In genomic region chr12:9710584-9711375, GRCh38 we compare ENCODE assay signal across 28 cellular contexts. TPM values are rescaled to one million over a fixed set of nuclear protein-coding genes. Genes with fewer than 3 reads are reported as not detected.
A peak's percentile ranks its signal among the peaks of the same experiment; 100 is the strongest.
DNase-seq lines count a peak whose midpoint lies in the region; ATAC-seq, FAIRE-seq and TF ChIP-seq lines count a peak whose summit lies in the region.
"Had no signal": no experiment of that assay in that cellular context is flagged by ENCODE, and none has a peak within 500 bp of the region (broad histone marks: within the 10 kb centered on the region; RNA-seq: fewer than 3 reads in every experiment).

No MANE protein-coding gene starts in this region.

- CTCF ChIA-PET in CD4-positive, alpha-beta T cell (lab: Charles Lee): interaction anchor here (1.1 to 1.6 kb wide), 4 partner anchors 11 to 78 kb away, joined by 3 to 6 read pairs (median 4); partner anchors contain the start of gene CLEC2D

- TF ChIP-seq CTCF in CD4-positive, alpha-beta T cell (IDR thresholded peaks at IDR 0.05): no peak
- TF ChIP-seq CTCF in body of pancreas (IDR thresholded peaks at IDR 0.05): no peak

- intact Hi-C loops in CD4-positive, alpha-beta T cell (cut with DNase I, micrococcal nuclease): no loop called here
- intact Hi-C loops in body of pancreas (cut with DNase I): no loop called here

- H3K27ac Mint-ChIP-seq in CD4-positive, alpha-beta T cell: peak overlapping the region; percentile 89
- peak overlapping the region; percentile 29 for H3K27ac Mint-ChIP-seq in central memory CD8-positive, alpha-beta T cell (ENCODE audit: low read depth)
- peak overlapping the region; percentile 0 to 94 (median 77) for H3K27ac Mint-ChIP-seq in naive thymus-derived CD8-positive, alpha-beta T cell
- H3K27ac Mint-ChIP-seq: activated CD4-positive, alpha-beta memory T cell treated with anti-CD3 and anti-CD28 coated beads, Interleukin-2, amount 10 ng/mL, durations not matched to agents 7 days and 5 days had no signal

- no peak overlapping the region for H3K27ac ChIP-seq in CD4-positive, alpha-beta T cell (ENCODE audit: low read depth, low read length)
- no peak overlapping the region for H3K27ac ChIP-seq in body of pancreas
- H3K27ac ChIP-seq: C4-2B, foreskin keratinocyte, hepatocyte had no signal

- no peak for ATAC-seq in CD4-positive, alpha-beta T cell (ENCODE audit: poor library complexity)
- ATAC-seq in central memory CD8-positive, alpha-beta T cell (replicated peaks; ENCODE audit: extremely low read depth, poor library complexity, severe bottlenecking): no peak
- no peak for ATAC-seq in naive thymus-derived CD8-positive, alpha-beta T cell
- ATAC-seq in body of pancreas: no peak
- ATAC-seq: foreskin keratinocyte, SK-N-SH treated with all-trans-retinoic acid at 6 μM for 48 hours had no signal

- H3K9me3 Mint-ChIP-seq in CD4-positive, alpha-beta T cell: peaks cover 6% of the 10 kb centered on the region
- peaks cover 4% of the 10 kb centered on the region for H3K9me3 Mint-ChIP-seq in central memory CD8-positive, alpha-beta T cell
- H3K9me3 Mint-ChIP-seq in naive thymus-derived CD8-positive, alpha-beta T cell: peaks cover 2 to 7% (median 6%) of the 10 kb centered on the region in 9 donors

- peaks cover 5% of the 10 kb centered on the region for H3K4me1 ChIP-seq in body of pancreas

- peaks cover 65% of the 10 kb centered on the region for H3K4me1 Mint-ChIP-seq in CD4-positive, alpha-beta T cell (ENCODE audit: low read depth)
- H3K4me1 Mint-ChIP-seq in central memory CD8-positive, alpha-beta T cell: peaks cover 52% of the 10 kb centered on the region
- H3K4me1 Mint-ChIP-seq in naive thymus-derived CD8-positive, alpha-beta T cell: peaks cover 21 to 89% (median 59%) of the 10 kb centered on the region in 4 donors

- H3K9me3 ChIP-seq in CD4-positive, alpha-beta T cell (ENCODE audit: control insufficient read depth, low read length): no peaks in the 10 kb centered on the region
- H3K9me3 ChIP-seq in body of pancreas: no peaks in the 10 kb centered on the region

- no peak for DNase-seq in CD4-positive, alpha-beta T cell
- no peak for DNase-seq in GM19239 (ENCODE audit: insufficient read length, low spot score)
- no peak for DNase-seq in central memory CD8-positive, alpha-beta T cell (ENCODE audit: low spot score in 2 of 2)
- no peak for DNase-seq in naive thymus-derived CD8-positive, alpha-beta T cell
- DNase-seq in body of pancreas: no peak
- no peak for DNase-seq in HUDEP-2 (lab: John Stamatoyannopoulos, UW; ENCODE audit: unreplicated experiment in 76 of 76)
- DNase-seq in medulla oblongata (ENCODE audit: extremely low spot score): no peak
- DNase-seq: activated CD4-positive, alpha-beta memory T cell treated with anti-CD3 and anti-CD28 coated beads, Interleukin-2, amount 10 ng/mL, durations not matched to agents 7 days and 5 days; activated CD4-positive, CD25-positive, alpha-beta regulatory T cell; activated naive CD4-positive, alpha-beta T cell; activated T-cell treated with anti-CD3 and anti-CD28 coated beads, Interleukin-2, amount 50 U/mL, for 1 hour; aorta; cerebellar nuclear complex; DMS153; effector CD4-positive, alpha-beta T cell; NCI-H187; NCI-H774; stimulated activated CD4-positive, alpha-beta T cell treated with anti-CD3 and anti-CD28 coated beads, Interleukin-12 subunit alpha, Interleukin-12 subunit beta, amount 100 ng/mL, for 4 hours; stimulated activated CD4-positive, alpha-beta T cell treated with anti-CD3 and anti-CD28 coated beads, Interleukin-4, amount 100 ng/mL, for 4 hours; T1000 had no signal

- no peak overlapping the region for H3K4me3 Mint-ChIP-seq in CD4-positive, alpha-beta T cell
- H3K4me3 Mint-ChIP-seq in central memory CD8-positive, alpha-beta T cell: no peak overlapping the region
- peak overlapping the region in 2 of 10 donors; percentile 24 to 52 for H3K4me3 Mint-ChIP-seq in naive thymus-derived CD8-positive, alpha-beta T cell
- H3K4me3 Mint-ChIP-seq: activated CD4-positive, alpha-beta memory T cell treated with anti-CD3 and anti-CD28 coated beads, Interleukin-2, amount 10 ng/mL, durations not matched to agents 7 days and 5 days had no signal

- H3K36me3 Mint-ChIP-seq in CD4-positive, alpha-beta T cell (ENCODE audit: low read depth): peaks cover 21% of the 10 kb centered on the region
- peaks cover 8% of the 10 kb centered on the region for H3K36me3 Mint-ChIP-seq in central memory CD8-positive, alpha-beta T cell (ENCODE audit: insufficient read depth)
- H3K36me3 Mint-ChIP-seq in naive thymus-derived CD8-positive, alpha-beta T cell: peaks cover 3 to 7% (median 6%) of the 10 kb centered on the region in 3 donors

- H3K27me3 ChIP-seq in CD4-positive, alpha-beta T cell (ENCODE audit: control insufficient read depth, insufficient read depth, low read length): no peaks in the 10 kb centered on the region
- H3K27me3 ChIP-seq in body of pancreas: no peaks in the 10 kb centered on the region
- H3K27me3 ChIP-seq: foreskin keratinocyte, hepatocyte had no signal

- 68 to 80% methylated on average over 3 of the region's 3 CpGs for WGBS in body of pancreas, 2 donors

- no peaks in the 10 kb centered on the region for H3K36me3 ChIP-seq in body of pancreas (replicated peaks in 1 of 2; ENCODE audit: insufficient read depth in 1 of 2, low read depth in 2 of 2)

- no peak for TF ChIP-seq POLR2A in body of pancreas (IDR thresholded peaks at IDR 0.05)

- POLR2A ChIA-PET in CD4-positive, alpha-beta T cell (lab: Charles Lee): interaction anchor here (0.7 to 2.0 kb wide), 7 partner anchors 9 to 161 kb away, joined by 3 to 8 read pairs (median 4); partner anchors contain the start of gene CD69
- POLR2A ChIA-PET in naive thymus-derived CD8-positive, alpha-beta T cell (lab: Charles Lee): interaction anchor here (0.6 to 10.9 kb wide), 9 partner anchors 9 to 1739 kb away, joined by 3 to 153 read pairs (median 4); no protein-coding TSS in a partner anchor

- H3K27me3 Mint-ChIP-seq in CD4-positive, alpha-beta T cell: no peaks in the 10 kb centered on the region
- H3K27me3 Mint-ChIP-seq in central memory CD8-positive, alpha-beta T cell: no peaks in the 10 kb centered on the region
- H3K27me3 Mint-ChIP-seq in naive thymus-derived CD8-positive, alpha-beta T cell: no peaks in the 10 kb centered on the region
- H3K27me3 Mint-ChIP-seq: activated CD4-positive, alpha-beta memory T cell treated with anti-CD3 and anti-CD28 coated beads, Interleukin-2, amount 10 ng/mL, durations not matched to agents 7 days and 5 days had no signal

- peak; percentile 71 for FAIRE-seq in GM19239 (lab: Jason Lieb, UNC)
- FAIRE-seq: islet of Langerhans had no signal

- no peak overlapping the region for H3K4me3 ChIP-seq in body of pancreas
- H3K4me3 ChIP-seq: hepatocyte had no signal

RNA-seq across cellular contexts. Expression of gene CLECL1, which starts 22.1 kb away (rescaled TPM):
- total RNA-seq in CD4-positive, alpha-beta T cell: 1 to 10 TPM in 1 of 2 experiments, under 1 TPM in 1; 0.44 to 1.7 TPM
- under 1 TPM; 0.52 to 0.96 TPM for total RNA-seq in naive thymus-derived CD8-positive, alpha-beta T cell
- under 1 TPM in 1 of 3 donors, not detected in 2; 0.35 TPM for polyA plus RNA-seq in naive thymus-derived CD8-positive, alpha-beta T cell
- not detected for total RNA-seq in body of pancreas
- total RNA-seq: foreskin keratinocyte, G401, hepatocyte, osteoblast had no signal
- polyA plus RNA-seq: AG04450, aorta, foreskin keratinocyte, hepatocyte had no signal

RNA-seq across cellular contexts. Expression of gene CLEC2D, which starts 41.3 kb away (rescaled TPM):
- 100 to 1,000 TPM; 121 to 122 TPM for total RNA-seq in CD4-positive, alpha-beta T cell
- total RNA-seq in naive thymus-derived CD8-positive, alpha-beta T cell: 100 to 1,000 TPM; 433 to 438 TPM
- polyA plus RNA-seq in naive thymus-derived CD8-positive, alpha-beta T cell: 100 to 1,000 TPM; 315 to 389 (median 329) TPM
- total RNA-seq in body of pancreas: 1 to 10 TPM; 5.3 to 7.5 TPM

RNA-seq across cellular contexts. Expression of gene CD69, which starts 49.9 kb away (rescaled TPM):
- 100 to 1,000 TPM; 631 to 659 TPM for total RNA-seq in CD4-positive, alpha-beta T cell
- 10 to 100 TPM; 30.7 to 34.0 TPM for total RNA-seq in naive thymus-derived CD8-positive, alpha-beta T cell
- 100 to 1,000 TPM in 1 of 3 donors, 10 to 100 TPM in 2; 73.5 to 248 (median 87.9) TPM for polyA plus RNA-seq in naive thymus-derived CD8-positive, alpha-beta T cell
- 1 to 10 TPM; 3.1 to 4.0 TPM for total RNA-seq in body of pancreas
- total RNA-seq: foreskin keratinocyte, G401, osteoblast had no signal
- polyA plus RNA-seq: AG04450, foreskin keratinocyte had no signal

Comparison
In these comparisons a context has a peak if more than half of its experiments do, and no peak if none do; other contexts are left out.
1. H3K27ac Mint-ChIP-seq: peak in every context shown above with its lines; median percentile 89 in CD4-positive, alpha-beta T cell; 77 in naive thymus-derived CD8-positive, alpha-beta T cell; 29 in central memory CD8-positive, alpha-beta T cell.
2. RNA of gene CLEC2D, which starts 41.3 kb away (total RNA-seq): 433 to 438 TPM in naive thymus-derived CD8-positive, alpha-beta T cell and 121 to 122 TPM in CD4-positive, alpha-beta T cell; 5.3 to 7.5 TPM in body of pancreas; every median in the first group is over 10 times any median in the second.
3. RNA of gene CD69, which starts 49.9 kb away (total RNA-seq): 631 to 659 TPM in CD4-positive, alpha-beta T cell; 30.7 to 34.0 TPM in naive thymus-derived CD8-positive, alpha-beta T cell and 3.1 to 4.0 TPM in body of pancreas; every median in the first group is over 10 times any median in the second.